Comparison of ENCODE assay signal across 8 cellular contexts in genomic region chrX:120629667-120630537, GRCh38. TPM values are rescaled to one million over a fixed set of nuclear protein-coding genes. Genes with fewer than 3 reads are reported as not detected.
DNase-seq lines count a peak whose midpoint lies in the region; ATAC-seq and TF ChIP-seq lines count a peak whose summit lies in the region.

C1GALT1C1 (minus strand) TSS chrX:120630054; CDS start chrX:120627166, 2,888 bp downstream.

- peak; percentile 94 for DNase-seq in DMS153 treated with DMSO at 0.1 percent for 48 hours (lab: John Stamatoyannopoulos, UW; ENCODE audit: unreplicated experiment)
- DNase-seq in KBM-7 = peak; percentile 98
- peak; percentile 86 for DNase-seq in activated T-cell treated with anti-CD3 and anti-CD28 coated beads, Interleukin-2, amount 50 U/mL, for 4 hours
- peak; percentile 66 for DNase-seq in stimulated activated CD8-positive, alpha-beta memory T cell treated with anti-CD3 and anti-CD28 coated beads, Interleukin-7, amount 100 ng/mL, for 24 hours (ENCODE audit: low read depth)

- H3K9me3 Mint-ChIP-seq in activated T-cell treated with anti-CD3 and anti-CD28 coated beads, Interleukin-2, amount 50 U/mL, for 4 hours = no peaks in the 10 kb centered on the region

- H3K4me1 Mint-ChIP-seq in activated T-cell treated with anti-CD3 and anti-CD28 coated beads, Interleukin-2, amount 50 U/mL, for 4 hours (ENCODE audit: low read depth) = peaks cover 22% of the 10 kb centered on the region

- H3K36me3 ChIP-seq in muscle layer of colon (ENCODE audit: insufficient read depth, low read length) = no peaks in the 10 kb centered on the region

- H3K4me1 ChIP-seq in muscle layer of colon (ENCODE audit: insufficient read depth, low read length) = no peaks in the 10 kb centered on the region

- no peaks in the 10 kb centered on the region for H3K27me3 ChIP-seq in muscle layer of colon (ENCODE audit: control insufficient read depth in 1 of 2, insufficient read depth in 2 of 2, low read length in 2 of 2)

- H3K9me3 ChIP-seq in muscle layer of colon (ENCODE audit: low read length) = no peaks in the 10 kb centered on the region

- H3K27ac ChIP-seq in muscle layer of colon (ENCODE audit: low read depth, low read length) = peak within 1 kb of the TSS; percentile 67

- H3K27me3 Mint-ChIP-seq in activated T-cell treated with anti-CD3 and anti-CD28 coated beads, Interleukin-2, amount 50 U/mL, for 4 hours (ENCODE audit: low read depth) = no peaks in the 10 kb centered on the region

- in situ Hi-C loops in KBM-7 (cut with MboI; ENCODE audit: low pct_unique_long_range_greater_than_20kb, low sequenced_read_pairs) = no loop called here

- ATAC-seq in GM21717 (IDR thresholded peaks at IDR 0.05; ENCODE audit: unreplicated experiment) (peak; percentile 95), esophagus mucosa (peak; percentile 99)
- ATAC-seq in activated T-cell treated with anti-CD3 and anti-CD28 coated beads, Interleukin-2, amount 50 U/mL, for 4 hours = peak; percentile 95 to 96

- H3K36me3 Mint-ChIP-seq in activated T-cell treated with anti-CD3 and anti-CD28 coated beads, Interleukin-2, amount 50 U/mL, for 4 hours (ENCODE audit: insufficient read depth) = peaks cover 8% of the 10 kb centered on the region

- peak within 1 kb of the TSS; percentile 95 for H3K4me3 Mint-ChIP-seq in activated T-cell treated with anti-CD3 and anti-CD28 coated beads, Interleukin-2, amount 50 U/mL, for 4 hours

- peak within 1 kb of the TSS; percentile 57 to 65 for H3K4me3 ChIP-seq in muscle layer of colon (ENCODE audit: low read depth in 1 of 2, low read length in 2 of 2)

- H3K9ac ChIP-seq in muscle layer of colon (ENCODE audit: low read length) = peak within 1 kb of the TSS; percentile 63

TF ChIP-seq in PFSK-1, 5 proteins besides CTCF, POLR2A, EP300 and RAD21:
- TF ChIP-seq TAF1 (IDR thresholded peaks at IDR 0.05; ENCODE audit: borderline replicate concordance, insufficient read depth, low read length) (no peak), SIN3A (IDR thresholded peaks at IDR 0.05; ENCODE audit: borderline replicate concordance, insufficient read depth, low read length) (no peak), POLR2AphosphoS5 (IDR thresholded peaks at IDR 0.05; ENCODE audit: low read depth, low read length) (peak; percentile 88), FOXP2 (optimal IDR thresholded peaks at IDR 0.05; ENCODE audit: borderline replicate concordance, extremely low read depth, extremely low read length, insufficient read depth) (no peak)
- TF ChIP-seq, protein P1, sequence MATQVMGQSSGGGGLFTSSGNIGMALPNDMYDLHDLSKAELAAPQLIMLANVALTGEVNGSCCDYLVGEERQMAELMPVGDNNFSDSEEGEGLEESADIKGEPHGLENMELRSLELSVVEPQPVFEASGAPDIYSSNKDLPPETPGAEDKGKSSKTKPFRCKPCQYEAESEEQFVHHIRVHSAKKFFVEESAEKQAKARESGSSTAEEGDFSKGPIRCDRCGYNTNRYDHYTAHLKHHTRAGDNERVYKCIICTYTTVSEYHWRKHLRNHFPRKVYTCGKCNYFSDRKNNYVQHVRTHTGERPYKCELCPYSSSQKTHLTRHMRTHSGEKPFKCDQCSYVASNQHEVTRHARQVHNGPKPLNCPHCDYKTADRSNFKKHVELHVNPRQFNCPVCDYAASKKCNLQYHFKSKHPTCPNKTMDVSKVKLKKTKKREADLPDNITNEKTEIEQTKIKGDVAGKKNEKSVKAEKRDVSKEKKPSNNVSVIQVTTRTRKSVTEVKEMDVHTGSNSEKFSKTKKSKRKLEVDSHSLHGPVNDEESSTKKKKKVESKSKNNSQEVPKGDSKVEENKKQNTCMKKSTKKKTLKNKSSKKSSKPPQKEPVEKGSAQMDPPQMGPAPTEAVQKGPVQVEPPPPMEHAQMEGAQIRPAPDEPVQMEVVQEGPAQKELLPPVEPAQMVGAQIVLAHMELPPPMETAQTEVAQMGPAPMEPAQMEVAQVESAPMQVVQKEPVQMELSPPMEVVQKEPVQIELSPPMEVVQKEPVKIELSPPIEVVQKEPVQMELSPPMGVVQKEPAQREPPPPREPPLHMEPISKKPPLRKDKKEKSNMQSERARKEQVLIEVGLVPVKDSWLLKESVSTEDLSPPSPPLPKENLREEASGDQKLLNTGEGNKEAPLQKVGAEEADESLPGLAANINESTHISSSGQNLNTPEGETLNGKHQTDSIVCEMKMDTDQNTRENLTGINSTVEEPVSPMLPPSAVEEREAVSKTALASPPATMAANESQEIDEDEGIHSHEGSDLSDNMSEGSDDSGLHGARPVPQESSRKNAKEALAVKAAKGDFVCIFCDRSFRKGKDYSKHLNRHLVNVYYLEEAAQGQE (IDR thresholded peaks at IDR 0.05; ENCODE audit: insufficient read depth in 1 of 2, low read depth in 2 of 2, low read length in 2 of 2) = no peak

RNA-seq across cellular contexts. Expression of gene C1GALT1C1, which starts in this region (rescaled TPM):
- 9.2 TPM for polyA plus RNA-seq in PFSK-1 (2012; ENCODE audit: insufficient read length, low read depth)
- 10 to 100 TPM; 13.7 to 16.4 (median 15.1) TPM for total RNA-seq in activated T-cell treated with anti-CD3 and anti-CD28 coated beads, Interleukin-2, amount 50 U/mL, for 4 hours
- 8.8 TPM for total RNA-seq in esophagus mucosa

Comparison
In these comparisons a context has a peak if more than half of its experiments do, and no peak if none do; other contexts are left out.
1. Peak in every context shown above with its lines: DNase-seq, ATAC-seq, H3K4me3 ChIP-seq and H3K27ac ChIP-seq.